ENCODE assay signal across 27 cellular contexts in genomic region chr17:76775021-76775420, GRCh38.
"Had no signal": no experiment of that assay in that cellular context is flagged by ENCODE, and none has a peak within 500 bp of the region (broad histone marks: within the 10 kb centered on the region; RNA-seq: fewer than 3 reads in every experiment).

No MANE protein-coding gene starts in this region.

- DNase-seq: activated CD4-positive, alpha-beta T cell treated with anti-CD3 and anti-CD28 coated beads for 1 hour; activated CD4-positive, alpha-beta T cell treated with anti-CD3 and anti-CD28 coated beads, Interleukin-2, amount 50 U/mL, for 1 hour; activated CD8-positive, alpha-beta memory T cell treated with anti-CD3 and anti-CD28 coated beads for 24 hours; activated T-cell treated with anti-CD3 and anti-CD28 coated beads, Interleukin-2, amount 50 U/mL, for 1 hour; anterior cingulate cortex; cerebellar nuclear complex; colonic mucosa; effector CD8-positive, alpha-beta T cell; foreskin fibroblast; hypothalamus; lower lobe of right lung; mesenchymal stem cell; ovary; SK-N-SH; stimulated activated CD4-positive, alpha-beta T cell treated with anti-CD3 and anti-CD28 coated beads, Interleukin-15, amount 100 ng/mL, for 24 hours; stimulated activated CD4-positive, alpha-beta T cell treated with anti-CD3 and anti-CD28 coated beads, Interleukin-2, amount 100 ng/mL, for 24 hours; stimulated activated naive CD4-positive, alpha-beta T cell; SW 1271; T-helper 2 cell; tibial artery; upper lobe of right lung had no signal

- H3K27ac Mint-ChIP-seq: natural killer cell treated with Interleukin-12 subunit alpha and Interleukin-12 subunit beta and Interleukin-15 and Interleukin-18, amount 100 ng/mL, for 72 hours; WTC11 had no signal

- H3K4me1 Mint-ChIP-seq: WTC11 had no signal

- ATAC-seq: activated naive CD4-positive, alpha-beta T cell treated with anti-CD3 and anti-CD28 coated beads, Interleukin-2, amount 50 U/mL, for 72 hours; activated T-helper 17 cell treated with anti-CD3 and anti-CD28 coated beads, Interleukin-2, amount 50 U/mL, for 72 hours; esophagus mucosa; left lobe of liver; lower lobe of right lung; natural killer cell treated with Interleukin-12 subunit alpha and Interleukin-12 subunit beta and Interleukin-15 and Interleukin-18, amount 100 ng/mL, for 72 hours; upper lobe of right lung; WTC11 had no signal

- H3K4me3 Mint-ChIP-seq: WTC11 had no signal

- H3K9me3 Mint-ChIP-seq: activated T-helper 17 cell treated with anti-CD3 and anti-CD28 coated beads, Interleukin-2, amount 50 U/mL, for 72 hours; natural killer cell treated with Interleukin-12 subunit alpha and Interleukin-12 subunit beta and Interleukin-15 and Interleukin-18, amount 100 ng/mL, for 72 hours; WTC11 had no signal

- H3K27me3 Mint-ChIP-seq: activated T-helper 17 cell treated with anti-CD3 and anti-CD28 coated beads, Interleukin-2, amount 50 U/mL, for 72 hours; natural killer cell treated with Interleukin-12 subunit alpha and Interleukin-12 subunit beta and Interleukin-15 and Interleukin-18, amount 100 ng/mL, for 72 hours had no signal
